8 cellular contexts compared by ENCODE assay signal in genomic region chr15:45704329-45705249, GRCh38.
DNase-seq lines count a peak whose midpoint lies in the region; ATAC-seq, FAIRE-seq and TF ChIP-seq lines count a peak whose summit lies in the region.

No MANE protein-coding gene starts in this region.

- H3K36me3 ChIP-seq in MG63: no peaks in the 10 kb centered on the region

- intact Hi-C loops in CD4-positive, alpha-beta T cell (cut with DNase I, micrococcal nuclease): loop anchor here (2.0 to 5.0 kb wide), 2 partner anchors 67 to 70 kb away; partner anchors contain the start of gene SQOR (in 2 of the 2)

- H3K4me3 ChIP-seq in MG63 (peak overlapping the region; percentile 50), astrocyte of the cerebellum (ENCODE audit: low read depth, low read length) (peak overlapping the region; percentile 49)

- TF ChIP-seq POLR2A in GM12891 (IDR thresholded peaks at IDR 0.05; ENCODE audit: low read depth, low read length): no peak

- no peak for FAIRE-seq in GM12891 (lab: Jason Lieb, UNC)

- TF ChIP-seq CTCF in CD4-positive, alpha-beta T cell (IDR thresholded peaks at IDR 0.05): no peak
- TF ChIP-seq CTCF in astrocyte of the cerebellum (IDR thresholded peaks at IDR 0.05; ENCODE audit: low read depth, low read length, missing control alignments): no peak

- ATAC-seq in CD4-positive, alpha-beta T cell (ENCODE audit: poor library complexity): peak; percentile 27
- ATAC-seq in stimulated activated effector memory CD8-positive, alpha-beta T cell treated with anti-CD3 and anti-CD28 coated beads, Interleukin-12 subunit alpha, Interleukin-12 subunit beta, amount 100 ng/mL, for 72 hours: peak; percentile 24
- ATAC-seq in GM18519 (IDR thresholded peaks at IDR 0.05; ENCODE audit: low FRiP score, unreplicated experiment): no peak

- in situ Hi-C loops in astrocyte of the cerebellum (cut with HindIII; ENCODE audit: low sequenced_read_pairs): loop anchor here (5.0 kb wide), 1 partner anchor 62 kb away; no protein-coding TSS in a partner anchor

- peak in 4 of 10 experiments; percentile 2 to 22 (median 13) for DNase-seq in CD4-positive, alpha-beta T cell
- DNase-seq in MG63 (no peak), astrocyte of the cerebellum (ENCODE audit: low read depth) (no peak), iris pigment epithelial cell (ENCODE audit: low read depth) (peak; percentile 34), GM12891 (ENCODE audit: insufficient read length, low spot score) (no peak), HK-2 (ENCODE audit: unreplicated experiment) (no peak)
- no peak for DNase-seq in stimulated activated effector memory CD8-positive, alpha-beta T cell treated with anti-CD3 and anti-CD28 coated beads, Interleukin-12 subunit alpha, Interleukin-12 subunit beta, amount 100 ng/mL, for 72 hours (ENCODE audit: low spot score in 2 of 2)

- no peaks in the 10 kb centered on the region for H3K9me3 Mint-ChIP-seq in CD4-positive, alpha-beta T cell
- no peaks in the 10 kb centered on the region for H3K9me3 Mint-ChIP-seq in stimulated activated effector memory CD8-positive, alpha-beta T cell treated with anti-CD3 and anti-CD28 coated beads, Interleukin-12 subunit alpha, Interleukin-12 subunit beta, amount 100 ng/mL, for 72 hours

- peaks cover 3% of the 10 kb centered on the region for H3K27me3 ChIP-seq in CD4-positive, alpha-beta T cell (ENCODE audit: control insufficient read depth, insufficient read depth, low read length)
- no peaks in the 10 kb centered on the region for H3K27me3 ChIP-seq in MG63

- peak overlapping the region; percentile 95 for H3K4me3 Mint-ChIP-seq in CD4-positive, alpha-beta T cell
- H3K4me3 Mint-ChIP-seq in stimulated activated effector memory CD8-positive, alpha-beta T cell treated with anti-CD3 and anti-CD28 coated beads, Interleukin-12 subunit alpha, Interleukin-12 subunit beta, amount 100 ng/mL, for 72 hours: peak overlapping the region; percentile 82

- CTCF ChIA-PET in CD4-positive, alpha-beta T cell (lab: Charles Lee): interaction anchor here (0.7 to 1.6 kb wide), 3 partner anchors 9 to 23 kb away, joined by 4 to 9 read pairs (median 6); no protein-coding TSS in a partner anchor

- H3K9me3 ChIP-seq in CD4-positive, alpha-beta T cell (ENCODE audit: control insufficient read depth, low read length): no peaks in the 10 kb centered on the region
- H3K9me3 ChIP-seq in MG63: no peaks in the 10 kb centered on the region

- H3K27ac ChIP-seq in CD4-positive, alpha-beta T cell (ENCODE audit: low read depth, low read length): no peak overlapping the region

- peak overlapping the region; percentile 65 for H3K27ac Mint-ChIP-seq in CD4-positive, alpha-beta T cell
- H3K27ac Mint-ChIP-seq in stimulated activated effector memory CD8-positive, alpha-beta T cell treated with anti-CD3 and anti-CD28 coated beads, Interleukin-12 subunit alpha, Interleukin-12 subunit beta, amount 100 ng/mL, for 72 hours: peak overlapping the region; percentile 9

- peaks cover 6% of the 10 kb centered on the region for H3K36me3 Mint-ChIP-seq in CD4-positive, alpha-beta T cell (ENCODE audit: low read depth)
- no peaks in the 10 kb centered on the region for H3K36me3 Mint-ChIP-seq in stimulated activated effector memory CD8-positive, alpha-beta T cell treated with anti-CD3 and anti-CD28 coated beads, Interleukin-12 subunit alpha, Interleukin-12 subunit beta, amount 100 ng/mL, for 72 hours

- POLR2A ChIA-PET in CD4-positive, alpha-beta T cell (lab: Charles Lee): interaction anchor here (0.9 to 1.9 kb wide), 5 partner anchors 67 to 504 kb away, joined by 4 to 8 read pairs (median 4); partner anchors contain the start of genes BLOC1S6 and SQOR

- H3K27me3 Mint-ChIP-seq in CD4-positive, alpha-beta T cell: no peaks in the 10 kb centered on the region

- H3K4me1 Mint-ChIP-seq in CD4-positive, alpha-beta T cell (ENCODE audit: low read depth): peaks cover 11% of the 10 kb centered on the region
- peaks cover 24% of the 10 kb centered on the region for H3K4me1 Mint-ChIP-seq in stimulated activated effector memory CD8-positive, alpha-beta T cell treated with anti-CD3 and anti-CD28 coated beads, Interleukin-12 subunit alpha, Interleukin-12 subunit beta, amount 100 ng/mL, for 72 hours

TF ChIP-seq in GM12891, 5 proteins besides CTCF, POLR2A, EP300 and RAD21:
- TF ChIP-seq SPI1 (IDR thresholded peaks at IDR 0.05; ENCODE audit: low read depth, low read length) (no peak), POLR2AphosphoS5 (IDR thresholded peaks at IDR 0.05; ENCODE audit: low read depth, low read length) (no peak), POU2F2 (IDR thresholded peaks at IDR 0.05; ENCODE audit: low read depth, low read length) (no peak)
